ENCODE assay signal across 8 cellular contexts in the genomic region with DNA sequence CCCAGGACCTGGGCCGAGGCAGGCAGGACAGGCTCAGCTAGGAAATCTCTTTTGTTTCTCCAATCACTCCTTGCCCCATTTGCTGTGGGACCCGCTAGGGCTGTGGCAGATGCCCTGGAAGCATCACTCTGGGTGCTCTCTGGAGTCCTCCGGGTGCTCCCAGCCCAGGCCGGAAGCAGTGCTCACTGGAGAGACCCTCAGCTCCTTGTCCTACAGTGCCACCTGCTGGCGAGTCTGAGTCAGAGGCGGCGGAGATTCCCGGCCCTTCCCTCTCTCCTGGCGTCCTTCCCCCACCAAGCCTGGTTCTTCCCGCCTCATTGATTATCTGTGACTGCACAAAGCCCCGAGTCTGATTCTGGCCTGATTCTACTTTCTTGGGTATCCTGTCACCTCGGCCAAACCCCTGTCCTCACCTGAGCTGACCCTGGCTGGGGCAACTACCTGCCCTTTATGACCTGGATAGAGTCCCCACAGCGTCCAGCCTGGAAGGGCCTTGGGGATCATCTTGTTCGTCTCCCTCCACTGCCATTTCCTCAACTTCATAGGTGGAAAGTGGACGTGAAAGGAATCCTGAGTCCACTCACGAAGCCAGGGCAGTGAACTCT. TPM values are rescaled to one million over a fixed set of nuclear protein-coding genes. Genes with fewer than 3 reads are reported as not detected.
DNase-seq lines count a peak whose midpoint lies in the region; ATAC-seq and TF ChIP-seq lines count a peak whose summit lies in the region.

No MANE protein-coding gene starts in this region.

- H3K4me3 ChIP-seq in SU-DHL-6 (ENCODE audit: insufficient read depth, low read length, poor library complexity, severe bottlenecking) (no peak overlapping the region), mammary epithelial cell (replicated peaks in 1 of 3; ENCODE audit: insufficient read depth in 1 of 3, low read depth in 2 of 3, low read length in 3 of 3) (no peak overlapping the region)

- no peaks in the 10 kb centered on the region for H3K9me2 ChIP-seq in SU-DHL-6 (replicated peaks; ENCODE audit: insufficient read depth, low read length)

- no peak for ATAC-seq in HG03460 (IDR thresholded peaks at IDR 0.05; ENCODE audit: unreplicated experiment)

- H3F3A ChIP-seq in SU-DHL-6 (ENCODE audit: insufficient read depth): no peaks in the 10 kb centered on the region

- DNase-seq in SIG-M5 treated with dmso at 0.1 percent for 504 hours (lab: John Stamatoyannopoulos, UW; ENCODE audit: unreplicated experiment): peak; percentile 42
- DNase-seq in SIG-M5 (lab: John Stamatoyannopoulos, UW): no peak
- DNase-seq in MV-4-11 (lab: John Stamatoyannopoulos, UW): peak; percentile 37
- peak; percentile 57 for DNase-seq in mammary epithelial cell
- peak; percentile 71 for DNase-seq in kidney tubule cell (ENCODE audit: low spot score)
- DNase-seq in stimulated activated CD4-positive, alpha-beta T cell treated with anti-CD3 and anti-CD28 coated beads, TNF-alpha, amount 100 ng/mL, for 24 hours (ENCODE audit: low read depth in 3 of 3): peak; percentile 6 to 51 (median 17)

- in situ Hi-C loops in mammary epithelial cell (cut with MboI; ENCODE audit: low sequenced_read_pairs in 2 of 2): loop anchor here in 1 of 2 donors (10.0 kb wide), 1 partner anchor 160 kb away; a partner anchor contains a TSS

- H3K4me2 ChIP-seq in SU-DHL-6 (ENCODE audit: low read depth, low read length, poor library complexity, severe bottlenecking) (no peak overlapping the region), mammary epithelial cell (ENCODE audit: insufficient read depth, low read depth, low read length) (no peak overlapping the region)

- H3K9me3 ChIP-seq in SU-DHL-6 (ENCODE audit: insufficient read depth, low read length): no peaks in the 10 kb centered on the region
- peaks cover 3% of the 10 kb centered on the region for H3K9me3 ChIP-seq in mammary epithelial cell (replicated peaks; ENCODE audit: insufficient read depth, low read length)

- no peaks in the 10 kb centered on the region for H3K36me3 ChIP-seq in SU-DHL-6 (ENCODE audit: low read length)
- H3K36me3 ChIP-seq in mammary epithelial cell (ENCODE audit: insufficient read depth, low read length): no peaks in the 10 kb centered on the region

- intact Hi-C loops in mammary epithelial cell (cut with micrococcal nuclease): loop anchor here (1.0 to 10.0 kb wide), 5 partner anchors 68 to 812 kb away; no protein-coding TSS in a partner anchor

- H3K27ac ChIP-seq in SU-DHL-6 (ENCODE audit: low read depth, low read length) (no peak overlapping the region), mammary epithelial cell (ENCODE audit: insufficient read depth, low read depth, low read length) (no peak overlapping the region)

- H3K79me2 ChIP-seq in SU-DHL-6 (ENCODE audit: insufficient read depth, low read length) (no peaks in the 10 kb centered on the region), mammary epithelial cell (ENCODE audit: insufficient read depth, low read length) (no peaks in the 10 kb centered on the region)

- CTCF ChIA-PET in mammary epithelial cell (lab: Charles Lee; ENCODE audit: low non-redundant PET): no interaction called here

- H2AFZ ChIP-seq in SU-DHL-6 (ENCODE audit: low read depth, low read length, severe bottlenecking): no peak overlapping the region
- no peak overlapping the region for H2AFZ ChIP-seq in mammary epithelial cell (ENCODE audit: low read depth, low read length)

- H3K27me3 ChIP-seq in SU-DHL-6 (ENCODE audit: low read length) (no peaks in the 10 kb centered on the region), mammary epithelial cell (ENCODE audit: insufficient read depth, low read length) (peaks cover 19% of the 10 kb centered on the region)

- H3K9ac ChIP-seq in SU-DHL-6 (ENCODE audit: low read length): no peak overlapping the region
- H3K9ac ChIP-seq in mammary epithelial cell (ENCODE audit: insufficient read depth, low read length): no peak overlapping the region

- dilution Hi-C loops in mammary epithelial cell (cut with HindIII; ENCODE audit: low sequenced_read_pairs): no loop called here

- BruUV-seq in mammary epithelial cell (replicated peaks; lab: Mats Ljungman, UMichigan): no TSS peak

- no peaks in the 10 kb centered on the region for H3K4me1 ChIP-seq in mammary epithelial cell (ENCODE audit: insufficient read depth, low read length)

- TF ChIP-seq CTCF in SU-DHL-6 (IDR thresholded peaks at IDR 0.05; ENCODE audit: insufficient read depth, low read length, poor library complexity, severe bottlenecking) (peak; percentile 68), mammary epithelial cell (conservative IDR thresholded peaks at IDR 0.05 in 1 of 2, IDR thresholded peaks at IDR 0.05 in 1 of 2; ENCODE audit: extremely low read depth in 1 of 2, insufficient read depth in 1 of 2, low read depth in 1 of 2, low read length in 2 of 2) (peak; percentile 65 to 83)

- 14% methylated on average over 13 of the region's 16 CpGs for WGBS in mammary epithelial cell (ENCODE audit: low coverage, missing lambda C conversion rate)

- H4K20me1 ChIP-seq in SU-DHL-6 (ENCODE audit: low read depth, low read length) (no peaks in the 10 kb centered on the region), mammary epithelial cell (ENCODE audit: insufficient read depth, low read length) (no peaks in the 10 kb centered on the region)

RNA-seq across cellular contexts. Expression of a gene that starts 7.3 kb away (rescaled TPM):
- total RNA-seq in mammary epithelial cell: not detected
- not detected for polyA plus RNA-seq in mammary epithelial cell
- polyA minus RNA-seq in mammary epithelial cell: not detected
